In genomic region chr7:130867581-130868136, GRCh38 we compare ENCODE assay signal across 19 cellular contexts.
DNase-seq lines count a peak whose midpoint lies in the region; ATAC-seq and TF ChIP-seq lines count a peak whose summit lies in the region.
"Had no signal": no experiment of that assay in that cellular context is flagged by ENCODE, and none has a peak within 500 bp of the region (broad histone marks: within the 10 kb centered on the region; RNA-seq: fewer than 3 reads in every experiment).

No MANE protein-coding gene starts in this region.

- H3K4me1 ChIP-seq in esophagus squamous epithelium: peaks cover 0 to 21% (median 9%) of the 10 kb centered on the region in 3 donors
- H3K4me1 ChIP-seq: lower lobe of right lung had no signal

- no peak for TF ChIP-seq POLR2A in esophagus squamous epithelium (IDR thresholded peaks at IDR 0.05)

- H3K36me3 ChIP-seq in esophagus squamous epithelium: peaks cover 5 to 84% (median 16%) of the 10 kb centered on the region in 3 donors

- H3K27ac Mint-ChIP-seq in activated naive CD4-positive, alpha-beta T cell treated with anti-CD3 and anti-CD28 coated beads, Interleukin-2, amount 50 U/mL, for 24 hours: peak overlapping the region; percentile 91
- no peak overlapping the region for H3K27ac Mint-ChIP-seq in activated naive CD4-positive, alpha-beta T cell treated with anti-CD3 and anti-CD28 coated beads for 36 hours
- H3K27ac Mint-ChIP-seq in HFFc6 (peak overlapping the region; percentile 80), immature natural killer cell (no peak overlapping the region)
- peak overlapping the region; percentile 25 for H3K27ac Mint-ChIP-seq in stimulated activated naive B cell treated with anti-CD40 and anti-IgM and Interleukin-4, amounts not matched to agents 10 μg/mL and 1 μg/mL and 100 μg/mL, for 72 hours
- H3K27ac Mint-ChIP-seq: type B pancreatic cell had no signal

- peak overlapping the region; percentile 26 to 58 (median 35) for H3K27ac ChIP-seq in esophagus squamous epithelium
- H3K27ac ChIP-seq: lower lobe of right lung had no signal

- CTCF ChIA-PET in activated naive CD4-positive, alpha-beta T cell treated with anti-CD3 and anti-CD28 coated beads for 36 hours (lab: Charles Lee): interaction anchor here (2.0 kb wide), 1 partner anchor 11 kb away, joined by 6 read pairs; no protein-coding TSS in a partner anchor

- peaks cover 5% of the 10 kb centered on the region for H3K9me3 Mint-ChIP-seq in activated naive CD4-positive, alpha-beta T cell treated with anti-CD3 and anti-CD28 coated beads, Interleukin-2, amount 50 U/mL, for 24 hours
- peaks cover 5% of the 10 kb centered on the region for H3K9me3 Mint-ChIP-seq in activated naive CD4-positive, alpha-beta T cell treated with anti-CD3 and anti-CD28 coated beads for 36 hours
- peaks cover 30% of the 10 kb centered on the region for H3K9me3 Mint-ChIP-seq in HFFc6
- H3K9me3 Mint-ChIP-seq in stimulated activated naive B cell treated with anti-CD40 and anti-IgM and Interleukin-4, amounts not matched to agents 10 μg/mL and 1 μg/mL and 100 μg/mL, for 72 hours: peaks cover 3% of the 10 kb centered on the region in 2 donors
- H3K9me3 Mint-ChIP-seq in immature natural killer cell: no peaks in the 10 kb centered on the region
- H3K9me3 Mint-ChIP-seq: type B pancreatic cell had no signal

- no peak overlapping the region for H3K4me3 Mint-ChIP-seq in activated naive CD4-positive, alpha-beta T cell treated with anti-CD3 and anti-CD28 coated beads, Interleukin-2, amount 50 U/mL, for 24 hours
- H3K4me3 Mint-ChIP-seq in activated naive CD4-positive, alpha-beta T cell treated with anti-CD3 and anti-CD28 coated beads for 36 hours: no peak overlapping the region
- H3K4me3 Mint-ChIP-seq in HFFc6 (0 out of 2 replicates have a peak overlapping the region, but pooled peaks have one; percentile 60), immature natural killer cell (no peak overlapping the region)
- no peak overlapping the region for H3K4me3 Mint-ChIP-seq in stimulated activated naive B cell treated with anti-CD40 and anti-IgM and Interleukin-4, amounts not matched to agents 10 μg/mL and 1 μg/mL and 100 μg/mL, for 72 hours
- H3K4me3 Mint-ChIP-seq: activated T-cell treated with anti-CD3 and anti-CD28 coated beads, Interleukin-2, amount 50 U/mL, for 4 hours; type B pancreatic cell had no signal

- H3K4me3 ChIP-seq in esophagus squamous epithelium: no peak overlapping the region
- H3K4me3 ChIP-seq: lower lobe of right lung had no signal

- no peak for ATAC-seq in stimulated activated naive B cell treated with anti-CD40 and anti-IgM and Interleukin-4, amounts not matched to agents 10 μg/mL and 1 μg/mL and 100 μg/mL, for 72 hours (replicated peaks)
- no peak for ATAC-seq in GM18873 (IDR thresholded peaks at IDR 0.05; ENCODE audit: low FRiP score, unreplicated experiment)

- H3K27me3 ChIP-seq in esophagus squamous epithelium: no peaks in the 10 kb centered on the region

- no peak for DNase-seq in activated naive CD4-positive, alpha-beta T cell treated with anti-CD3 and anti-CD28 coated beads for 36 hours
- DNase-seq in HFFc6 (no peak), esophagus squamous epithelium (lab: John Stamatoyannopoulos, UW) (no peak), NK-92 (lab: John Stamatoyannopoulos, UW; ENCODE audit: unreplicated experiment) (no peak), immature natural killer cell (no peak)
- DNase-seq in stimulated activated naive B cell treated with anti-CD40 and anti-IgM and Interleukin-4, amounts not matched to agents 10 μg/mL and 1 μg/mL and 100 μg/mL, for 72 hours: no peak
- DNase-seq: activated naive CD4-positive, alpha-beta T cell treated with anti-CD3 and anti-CD28 coated beads, Interleukin-2, amount 50 U/mL, for 16 hours; activated T-cell treated with anti-CD3 and anti-CD28 coated beads, Interleukin-2, amount 50 U/mL, for 4 hours; C1 segment of cervical spinal cord; cerebellar nuclear complex; hippocampal formation; lower lobe of right lung; NCI-H1436 treated with DMSO at 0.1 percent for 48 hours; NCI-H524 treated with DMSO at 0.1 percent for 48 hours; occipital lobe; stimulated activated CD4-positive, alpha-beta T cell treated with anti-CD3 and anti-CD28 coated beads, Interleukin-4, amount 100 ng/mL, for 24 hours had no signal

- TF ChIP-seq CTCF in HFFc6 (IDR thresholded peaks at IDR 0.05): no peak
- TF ChIP-seq CTCF in esophagus squamous epithelium (IDR thresholded peaks at IDR 0.05): no peak

- intact Hi-C loops in activated naive CD4-positive, alpha-beta T cell treated with anti-CD3 and anti-CD28 coated beads for 36 hours (cut with micrococcal nuclease): no loop called here
- intact Hi-C loops in esophagus squamous epithelium (cut with DNase I): no loop called here

- H3K27me3 Mint-ChIP-seq in activated naive CD4-positive, alpha-beta T cell treated with anti-CD3 and anti-CD28 coated beads, Interleukin-2, amount 50 U/mL, for 24 hours: no peaks in the 10 kb centered on the region
- no peaks in the 10 kb centered on the region for H3K27me3 Mint-ChIP-seq in activated naive CD4-positive, alpha-beta T cell treated with anti-CD3 and anti-CD28 coated beads for 36 hours (ENCODE audit: low read depth)
- H3K27me3 Mint-ChIP-seq in HFFc6 (ENCODE audit: insufficient read depth) (peaks cover 81% of the 10 kb centered on the region), immature natural killer cell (ENCODE audit: low read depth in 3 of 3) (peaks cover 2 to 13% (median 3%) of the 10 kb centered on the region in 3 donors)
- H3K27me3 Mint-ChIP-seq in stimulated activated naive B cell treated with anti-CD40 and anti-IgM and Interleukin-4, amounts not matched to agents 10 μg/mL and 1 μg/mL and 100 μg/mL, for 72 hours: no peaks in the 10 kb centered on the region
- H3K27me3 Mint-ChIP-seq: type B pancreatic cell had no signal

- WGBS in esophagus squamous epithelium, 2 donors: 9 to 33% methylated on average over 1 of the region's 1 CpG

- peaks cover 8% of the 10 kb centered on the region for H3K4me1 Mint-ChIP-seq in activated naive CD4-positive, alpha-beta T cell treated with anti-CD3 and anti-CD28 coated beads, Interleukin-2, amount 50 U/mL, for 24 hours
- peaks cover 3% of the 10 kb centered on the region for H3K4me1 Mint-ChIP-seq in activated naive CD4-positive, alpha-beta T cell treated with anti-CD3 and anti-CD28 coated beads for 36 hours (ENCODE audit: low read depth)
- H3K4me1 Mint-ChIP-seq in HFFc6 (ENCODE audit: low read depth) (peaks cover 99% of the 10 kb centered on the region), immature natural killer cell (peaks cover 2 to 5% of the 10 kb centered on the region in 2 donors)
- peaks cover 7 to 12% of the 10 kb centered on the region in 2 donors for H3K4me1 Mint-ChIP-seq in stimulated activated naive B cell treated with anti-CD40 and anti-IgM and Interleukin-4, amounts not matched to agents 10 μg/mL and 1 μg/mL and 100 μg/mL, for 72 hours

- H3K9me3 ChIP-seq in esophagus squamous epithelium: no peaks in the 10 kb centered on the region
- H3K9me3 ChIP-seq: lower lobe of right lung had no signal

- H3K36me3 Mint-ChIP-seq in activated naive CD4-positive, alpha-beta T cell treated with anti-CD3 and anti-CD28 coated beads, Interleukin-2, amount 50 U/mL, for 24 hours: peaks cover 57% of the 10 kb centered on the region
- peaks cover 76% of the 10 kb centered on the region for H3K36me3 Mint-ChIP-seq in activated naive CD4-positive, alpha-beta T cell treated with anti-CD3 and anti-CD28 coated beads for 36 hours (ENCODE audit: low read depth)
- H3K36me3 Mint-ChIP-seq in HFFc6 (ENCODE audit: low read depth) (peaks cover 97% of the 10 kb centered on the region), immature natural killer cell (peaks cover 14 to 45% (median 33%) of the 10 kb centered on the region in 3 donors)
- peaks cover 67 to 80% of the 10 kb centered on the region in 2 donors for H3K36me3 Mint-ChIP-seq in stimulated activated naive B cell treated with anti-CD40 and anti-IgM and Interleukin-4, amounts not matched to agents 10 μg/mL and 1 μg/mL and 100 μg/mL, for 72 hours
- H3K36me3 Mint-ChIP-seq: type B pancreatic cell had no signal

Comparison
In these comparisons a context has a peak if more than half of its experiments do, and no peak if none do; other contexts are left out.
1. H3K27ac Mint-ChIP-seq: peak in activated naive CD4-positive, alpha-beta T cell treated with anti-CD3 and anti-CD28 coated beads, Interleukin-2, amount 50 U/mL, for 24 hours (single experiment), HFFc6 (single experiment) and stimulated activated naive B cell treated with anti-CD40 and anti-IgM and Interleukin-4, amounts not matched to agents 10 μg/mL and 1 μg/mL and 100 μg/mL, for 72 hours (single experiment); none in activated naive CD4-positive, alpha-beta T cell treated with anti-CD3 and anti-CD28 coated beads for 36 hours (single experiment) and immature natural killer cell (0 of 6).